In the genomic region with DNA sequence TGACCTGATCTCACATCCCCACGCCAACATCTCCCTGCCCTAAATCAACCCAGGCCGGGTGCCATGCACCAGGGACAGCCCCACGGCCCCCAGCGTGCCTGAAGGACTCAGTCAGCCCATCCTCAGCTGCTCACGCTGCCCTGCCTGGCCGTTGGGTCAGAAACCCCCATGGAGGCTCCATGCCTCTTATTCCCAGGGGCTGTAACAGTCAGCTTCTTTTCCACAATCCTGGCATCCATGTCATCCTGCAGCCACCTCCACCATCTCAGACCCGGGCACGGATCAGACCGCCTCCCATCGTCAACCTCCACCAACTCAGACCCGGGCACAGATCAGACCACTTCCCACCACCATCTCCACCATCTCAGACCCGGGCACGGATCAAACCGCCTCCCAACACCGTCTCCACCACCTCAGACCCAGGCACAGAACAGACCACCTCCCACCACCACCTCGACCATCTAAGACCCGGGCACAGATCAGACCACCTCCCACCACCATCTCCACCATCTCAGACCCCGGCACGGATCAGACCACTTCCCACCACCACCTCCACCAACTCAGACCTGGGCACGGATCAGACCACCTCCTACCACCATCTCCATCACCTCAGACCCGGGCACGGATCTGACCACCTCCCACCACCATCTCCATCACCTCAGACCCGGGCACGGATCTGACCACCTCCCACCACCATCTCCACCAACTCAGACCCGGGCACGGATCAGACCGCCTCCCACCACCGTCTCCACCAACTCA, we compare ENCODE assay signal across 22 cellular contexts. TPM values are rescaled to one million over a fixed set of nuclear protein-coding genes. Genes with fewer than 3 reads are reported as not detected.
A peak's percentile ranks its signal among the peaks of the same experiment; 100 is the strongest.
DNase-seq lines count a peak whose midpoint lies in the region; ATAC-seq lines count a peak whose summit lies in the region.
"Had no signal": no experiment of that assay in that cellular context is flagged by ENCODE, and none has a peak within 500 bp of the region (broad histone marks: within the 10 kb centered on the region; RNA-seq: fewer than 3 reads in every experiment).

No MANE protein-coding gene starts in this region.

- no peak overlapping the region for H3K4me3 Mint-ChIP-seq in immature natural killer cell
- H3K4me3 Mint-ChIP-seq in stimulated activated memory B cell treated with anti-CD40 and anti-IgM and Interleukin-4, amounts not matched to agents 10 μg/mL and 1 μg/mL and 100 μg/mL, for 72 hours: no peak overlapping the region
- H3K4me3 Mint-ChIP-seq: activated CD4-positive, alpha-beta memory T cell treated with anti-CD3 and anti-CD28 coated beads, Interleukin-2, amount 10 ng/mL, durations not matched to agents 7 days and 5 days; stimulated activated naive CD8-positive, alpha-beta T cell treated with anti-CD3 and anti-CD28 coated beads, Interleukin-15, amount 100 ng/mL, for 72 hours; T-helper 1 cell treated with Interleukin-12 subunit alpha and Interleukin-12 subunit beta and Interleukin-4 antibody, amounts not matched to agents 30 μg/mL and 1 μg/mL, for 36 hours had no signal

- H3K4me1 Mint-ChIP-seq in immature natural killer cell: peaks cover 16 to 21% of the 10 kb centered on the region in 2 donors
- peaks cover 14% of the 10 kb centered on the region for H3K4me1 Mint-ChIP-seq in stimulated activated memory B cell treated with anti-CD40 and anti-IgM and Interleukin-4, amounts not matched to agents 10 μg/mL and 1 μg/mL and 100 μg/mL, for 72 hours

- DNase-seq in 8988T (peak; percentile 18), D341Med (ENCODE audit: low spot score) (peak; percentile 14), immature natural killer cell (no peak), posterior vena cava (ENCODE audit: low spot score) (peak; percentile 66), germinal center (ENCODE audit: low spot score) (no peak), GDM1 (lab: John Stamatoyannopoulos, UW) (no peak)
- DNase-seq: activated CD4-positive, alpha-beta memory T cell treated with anti-CD3 and anti-CD28 coated beads, Interleukin-2, amount 10 ng/mL, durations not matched to agents 7 days and 5 days; brain microvascular endothelial cell; DND-41; MM.1S; NCI-H1417; NCI-H2081; NCI-H345; NCI-H748 treated with DMSO at 0.1 percent for 48 hours; SK-N-SH; stimulated activated naive CD8-positive, alpha-beta T cell treated with anti-CD3 and anti-CD28 coated beads, Interleukin-15, amount 100 ng/mL, for 72 hours; thyroid gland had no signal

- no peak for ATAC-seq in stimulated activated memory B cell treated with anti-CD40 and anti-IgM and Interleukin-4, amounts not matched to agents 10 μg/mL and 1 μg/mL and 100 μg/mL, for 72 hours
- ATAC-seq: activated CD4-positive, CD25-positive, alpha-beta regulatory T cell treated with anti-CD3 and anti-CD28 coated beads, Interleukin-2, amount 50 U/mL, for 24 hours; stimulated activated naive CD8-positive, alpha-beta T cell treated with anti-CD3 and anti-CD28 coated beads, Interleukin-15, amount 100 ng/mL, for 72 hours had no signal

- peaks cover 10 to 11% (median 11%) of the 10 kb centered on the region in 3 donors for H3K27me3 Mint-ChIP-seq in immature natural killer cell (ENCODE audit: low read depth in 3 of 3)
- no peaks in the 10 kb centered on the region for H3K27me3 Mint-ChIP-seq in stimulated activated memory B cell treated with anti-CD40 and anti-IgM and Interleukin-4, amounts not matched to agents 10 μg/mL and 1 μg/mL and 100 μg/mL, for 72 hours

- no peaks in the 10 kb centered on the region for H3K36me3 Mint-ChIP-seq in immature natural killer cell
- H3K36me3 Mint-ChIP-seq in stimulated activated memory B cell treated with anti-CD40 and anti-IgM and Interleukin-4, amounts not matched to agents 10 μg/mL and 1 μg/mL and 100 μg/mL, for 72 hours: no peaks in the 10 kb centered on the region

- intact Hi-C loops in posterior vena cava (cut with DNase I): loop anchor here in 1 of 2 donors (1.0 kb wide), 1 partner anchor 26 kb away; no protein-coding TSS in a partner anchor

- peak overlapping the region in 4 of 6 donors; percentile 52 to 79 (median 59) for H3K27ac Mint-ChIP-seq in immature natural killer cell
- H3K27ac Mint-ChIP-seq in stimulated activated memory B cell treated with anti-CD40 and anti-IgM and Interleukin-4, amounts not matched to agents 10 μg/mL and 1 μg/mL and 100 μg/mL, for 72 hours: no peak overlapping the region
- H3K27ac Mint-ChIP-seq: activated CD4-positive, alpha-beta memory T cell treated with anti-CD3 and anti-CD28 coated beads, Interleukin-2, amount 10 ng/mL, durations not matched to agents 7 days and 5 days; T-helper 1 cell treated with Interleukin-12 subunit alpha and Interleukin-12 subunit beta and Interleukin-4 antibody, amounts not matched to agents 30 μg/mL and 1 μg/mL, for 36 hours had no signal

- no peaks in the 10 kb centered on the region for H3K9me3 Mint-ChIP-seq in immature natural killer cell
- no peaks in the 10 kb centered on the region for H3K9me3 Mint-ChIP-seq in stimulated activated memory B cell treated with anti-CD40 and anti-IgM and Interleukin-4, amounts not matched to agents 10 μg/mL and 1 μg/mL and 100 μg/mL, for 72 hours
- H3K9me3 Mint-ChIP-seq: activated CD4-positive, alpha-beta memory T cell treated with anti-CD3 and anti-CD28 coated beads, Interleukin-2, amount 10 ng/mL, durations not matched to agents 7 days and 5 days; stimulated activated naive CD8-positive, alpha-beta T cell treated with anti-CD3 and anti-CD28 coated beads, Interleukin-15, amount 100 ng/mL, for 72 hours; T-helper 1 cell treated with Interleukin-12 subunit alpha and Interleukin-12 subunit beta and Interleukin-4 antibody, amounts not matched to agents 30 μg/mL and 1 μg/mL, for 36 hours had no signal

RNA-seq across cellular contexts. Expression of a gene that starts 7.1 kb away (rescaled TPM):
- polyA plus RNA-seq in immature natural killer cell: 10 to 100 TPM in 1 of 3 donors, 1 to 10 TPM in 2; 9.4 to 14.3 (median 9.6) TPM
- total RNA-seq in posterior vena cava: 10 to 100 TPM; 47.6 to 55.5 TPM

RNA-seq across cellular contexts. Expression of a gene that starts 25.1 kb away (rescaled TPM):
- not detected for polyA plus RNA-seq in immature natural killer cell
- total RNA-seq in posterior vena cava: not detected
- total RNA-seq: activated CD4-positive, alpha-beta memory T cell treated with anti-CD3 and anti-CD28 coated beads, Interleukin-2, amount 10 ng/mL, durations not matched to agents 7 days and 5 days had no signal
- polyA plus RNA-seq: AG04450, keratinocyte had no signal

RNA-seq across cellular contexts. Expression of a gene that starts 43.0 kb away (rescaled TPM):
- 1 to 10 TPM; 1.2 to 2.1 (median 1.4) TPM for polyA plus RNA-seq in immature natural killer cell
- total RNA-seq in posterior vena cava: 1 to 10 TPM; 2.0 to 2.7 TPM

RNA-seq across cellular contexts. Expression of a gene that starts 43.3 kb away (rescaled TPM):
- 1 to 10 TPM; 1.6 to 6.3 (median 4.3) TPM for polyA plus RNA-seq in immature natural killer cell
- 10 to 100 TPM; 13.9 to 14.6 TPM for total RNA-seq in posterior vena cava

Comparison
In these comparisons a context has a peak if more than half of its experiments do, and no peak if none do; other contexts are left out.
1. DNase-seq: peak in 8988T (single experiment), D341Med (single experiment) and posterior vena cava (single experiment); none in immature natural killer cell (0 of 3), germinal center (single experiment) and GDM1 (single experiment).